ENCODE assay signal across 8 cellular contexts in the genomic region with DNA sequence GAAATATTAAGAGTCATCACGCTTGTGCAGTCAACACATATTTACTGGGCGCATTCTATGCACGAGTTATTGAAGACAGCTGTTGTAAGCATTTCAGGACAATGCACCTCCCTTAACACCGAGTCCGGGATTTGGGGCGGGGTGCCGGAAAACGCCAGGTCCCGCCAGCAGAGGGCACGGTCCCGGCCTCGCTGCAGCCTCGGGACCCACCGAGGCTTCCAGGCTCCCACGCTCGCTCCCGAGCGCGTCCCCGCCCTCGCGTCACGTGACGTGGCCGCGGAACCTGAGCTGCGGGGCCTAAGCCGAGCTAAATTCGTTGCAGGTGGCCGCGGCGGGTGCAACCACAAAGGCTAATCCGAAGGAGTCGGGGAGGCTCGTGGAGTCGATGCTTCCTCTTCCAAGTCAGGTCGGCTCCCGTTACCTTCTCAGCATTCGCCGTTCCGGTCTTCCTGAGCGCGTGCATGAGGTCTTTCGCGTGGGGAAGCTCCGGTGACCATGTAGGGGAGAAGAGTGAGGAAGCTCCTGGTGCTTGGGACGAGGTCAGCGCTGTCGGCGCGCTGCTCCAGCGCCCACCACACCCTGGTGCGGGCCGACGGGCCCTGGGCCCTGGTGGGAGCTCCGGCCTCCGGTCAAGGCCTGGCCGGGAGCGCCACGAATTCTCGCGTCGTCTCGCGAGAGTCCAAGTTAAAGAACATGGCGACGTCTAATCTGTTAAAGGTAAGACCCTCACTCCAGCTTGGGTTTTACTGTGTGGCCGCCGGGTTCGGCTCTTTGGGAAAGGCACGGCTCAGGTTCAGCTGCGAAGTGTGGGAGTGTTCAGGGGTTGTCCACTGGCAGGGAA. TPM values are rescaled to one million over a fixed set of nuclear protein-coding genes. Genes with fewer than 3 reads are reported as not detected.
DNase-seq lines count a peak whose midpoint lies in the region; ATAC-seq and TF ChIP-seq lines count a peak whose summit lies in the region.

Gene CUL5, plus strand, starts transcription at position 243 of the 841 bp plus-strand sequence. Its CDS starts 451 bp downstream, at position 694.

- peak; percentile 91 to 95 (median 93) for TF ChIP-seq CTCF in right lobe of liver (IDR thresholded peaks at IDR 0.05)

- H3K9me3 ChIP-seq in CD4-positive, CD25-positive, alpha-beta regulatory T cell (ENCODE audit: control insufficient read depth in 2 of 2, low read length in 2 of 2), result no peaks in the 10 kb centered on the region
- no peaks in the 10 kb centered on the region for H3K9me3 ChIP-seq in right lobe of liver

- TF ChIP-seq POLR2A in right lobe of liver (IDR thresholded peaks at IDR 0.05), result peak; percentile 74

- peaks cover 4 to 24% (median 10%) of the 10 kb centered on the region in 4 donors for H3K4me1 Mint-ChIP-seq in CD4-positive, CD25-positive, alpha-beta regulatory T cell

- H3K27me3 ChIP-seq in CD4-positive, CD25-positive, alpha-beta regulatory T cell (ENCODE audit: control insufficient read depth, insufficient read depth, low read length), result no peaks in the 10 kb centered on the region
- no peaks in the 10 kb centered on the region for H3K27me3 ChIP-seq in right lobe of liver

- ATAC-seq in CD4-positive, CD25-positive, alpha-beta regulatory T cell (ENCODE audit: low read depth in 2 of 2), result peak; percentile 88 to 91
- ATAC-seq in GM19351 (IDR thresholded peaks at IDR 0.05; ENCODE audit: unreplicated experiment) (peak; percentile 88), HG03521 (IDR thresholded peaks at IDR 0.05; ENCODE audit: unreplicated experiment) (peak; percentile 92), right lobe of liver (peak; percentile 97 to 99 (median 98))

- H3K27ac Mint-ChIP-seq in CD4-positive, CD25-positive, alpha-beta regulatory T cell, result peak within 1 kb of the TSS; percentile 97 to 100 (median 98)

- peak; percentile 82 to 92 (median 86) for DNase-seq in CD4-positive, CD25-positive, alpha-beta regulatory T cell
- DNase-seq in NCI-H69 (lab: John Stamatoyannopoulos, UW) (peak; percentile 95), dermis microvascular lymphatic vessel endothelial cell (ENCODE audit: low read depth in 2 of 2) (peak; percentile 89 to 91), right lobe of liver (peak; percentile 94)
- peak; percentile 85 to 86 for DNase-seq in activated CD4-positive, alpha-beta T cell treated with anti-CD3 and anti-CD28 coated beads, Interleukin-2, amount 50 U/mL, for 4 hours
- DNase-seq in stimulated activated CD4-positive, alpha-beta T cell treated with anti-CD3 and anti-CD28 coated beads, Interleukin-4, amount 100 ng/mL, for 4 hours, result peak; percentile 88 to 92

- H3K36me3 ChIP-seq in CD4-positive, CD25-positive, alpha-beta regulatory T cell (ENCODE audit: control insufficient read depth, insufficient read depth, low read length), result peaks cover 2% of the 10 kb centered on the region
- H3K36me3 ChIP-seq in right lobe of liver, result no peaks in the 10 kb centered on the region

- H3K4me3 Mint-ChIP-seq in CD4-positive, CD25-positive, alpha-beta regulatory T cell, result peak within 1 kb of the TSS in 2 of 4 donors; percentile 98 to 100

- H3K4me1 ChIP-seq in CD4-positive, CD25-positive, alpha-beta regulatory T cell (ENCODE audit: control insufficient read depth, insufficient read depth, low read length, poor library complexity, severe bottlenecking), result peaks cover 17% of the 10 kb centered on the region
- peaks cover 0 to 27% (median 5%) of the 10 kb centered on the region in 4 donors for H3K4me1 ChIP-seq in right lobe of liver

- intact Hi-C loops in right lobe of liver (cut with DNase I), result no loop called here

- no peaks in the 10 kb centered on the region for H3K9me3 Mint-ChIP-seq in CD4-positive, CD25-positive, alpha-beta regulatory T cell

- no peaks in the 10 kb centered on the region for H3K36me3 Mint-ChIP-seq in CD4-positive, CD25-positive, alpha-beta regulatory T cell

- peak within 1 kb of the TSS; percentile 98 for H3K4me3 ChIP-seq in CD4-positive, CD25-positive, alpha-beta regulatory T cell (ENCODE audit: low read depth, low read length)
- peak within 1 kb of the TSS; percentile 70 to 98 (median 91) for H3K4me3 ChIP-seq in right lobe of liver

- H3K27ac ChIP-seq in CD4-positive, CD25-positive, alpha-beta regulatory T cell (ENCODE audit: insufficient read depth, low read length, poor library complexity, severe bottlenecking), result peak within 1 kb of the TSS; percentile 90
- H3K27ac ChIP-seq in right lobe of liver, result peak within 1 kb of the TSS; percentile 96 to 99 (median 98)

- no peaks in the 10 kb centered on the region for H3K27me3 Mint-ChIP-seq in CD4-positive, CD25-positive, alpha-beta regulatory T cell

- WGBS in right lobe of liver (ENCODE audit: insufficient coverage, low coverage, low lambda C conversion rate, missing lambda C conversion rate), result under 1% methylated on average over 40 of the region's 72 CpGs

RNA-seq across cellular contexts. Expression of gene CUL5, which starts in this region (rescaled TPM):
- 53.1 TPM for total RNA-seq in CD4-positive, CD25-positive, alpha-beta regulatory T cell
- 10 to 100 TPM; 24.9 to 36.6 (median 33.3) TPM for polyA plus RNA-seq in CD4-positive, CD25-positive, alpha-beta regulatory T cell
- total RNA-seq in dermis microvascular lymphatic vessel endothelial cell (30.9 and 32.9 TPM in 2 replicates), right lobe of liver (10 to 100 TPM; 14.0 to 20.2 (median 17.8) TPM)

Comparison
In these comparisons a context has a peak if more than half of its experiments do, and no peak if none do; other contexts are left out.
1. Peak in every context shown above with its lines: DNase-seq, ATAC-seq, H3K4me3 ChIP-seq and H3K27ac ChIP-seq.